ENCODE assay signal across 8 cellular contexts in the genomic region with DNA sequence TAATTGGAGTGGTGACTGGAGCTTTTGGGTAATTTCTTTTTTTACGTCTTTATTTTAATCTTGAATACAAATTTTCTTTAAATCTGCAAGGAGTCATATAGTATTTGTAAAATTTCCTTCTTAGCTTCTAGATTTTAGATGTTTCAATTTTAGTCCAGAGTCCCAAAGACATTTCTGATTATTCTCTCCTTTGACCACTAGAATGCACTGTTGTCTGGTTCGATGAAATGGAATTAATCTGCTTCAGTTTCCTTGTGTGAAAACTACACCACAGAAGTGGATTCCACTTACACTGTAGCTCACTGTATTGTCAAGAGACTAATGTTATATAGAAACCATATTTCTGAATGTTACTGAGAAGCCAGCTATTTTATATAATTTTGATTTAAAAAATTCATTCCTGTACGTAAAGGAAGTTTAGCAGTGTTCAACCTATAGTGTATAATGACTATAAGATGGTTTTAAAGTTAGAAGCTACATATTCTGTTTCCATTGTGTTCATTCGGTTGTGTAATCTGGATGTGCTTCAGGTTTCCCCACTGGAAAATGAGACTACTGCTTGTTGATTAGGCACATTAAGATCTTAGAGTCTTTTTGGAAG. TPM values are rescaled to one million over a fixed set of nuclear protein-coding genes. Genes with fewer than 3 reads are reported as not detected.
DNase-seq lines count a peak whose midpoint lies in the region; ATAC-seq and TF ChIP-seq lines count a peak whose summit lies in the region.

No MANE protein-coding gene starts in this region.

- no peaks in the 10 kb centered on the region for H3K27me3 Mint-ChIP-seq in WTC11 (ENCODE audit: low read depth)

- DNase-seq in Ammon's horn (ENCODE audit: low spot score) (peak; percentile 48), NCI-H2171 (lab: John Stamatoyannopoulos, UW) (peak; percentile 72), T47D (ENCODE audit: low read depth in 1 of 2, low spot score in 1 of 2) (peak; percentile 60 to 81), lung microvascular endothelial cell (ENCODE audit: low read depth in 2 of 2) (peak; percentile 43 to 66), WTC11 (ENCODE audit: low spot score) (no peak)

- no peak overlapping the region for H3K27ac Mint-ChIP-seq in WTC11

- no peak for TF ChIP-seq CTCF in WTC11 (IDR thresholded peaks at IDR 0.05)

- ATAC-seq in GM18861 (IDR thresholded peaks at IDR 0.05; ENCODE audit: unreplicated experiment) (peak; percentile 63), HG03521 (IDR thresholded peaks at IDR 0.05; ENCODE audit: unreplicated experiment) (no peak), WTC11 (no peak; the same call in 1 of the 2 replicates), HG03108 (IDR thresholded peaks at IDR 0.05; ENCODE audit: unreplicated experiment) (no peak)

- no peaks in the 10 kb centered on the region for H3K36me3 Mint-ChIP-seq in WTC11

- CTCF ChIA-PET in WTC11 (lab: Charles Lee) = interaction anchor here (0.7 to 4.2 kb wide), 12 partner anchors 11 to 174 kb away, joined by 3 to 39 read pairs (median 4); partner anchors contain the start of gene ATP6V1A

- no peaks in the 10 kb centered on the region for H3K9me3 Mint-ChIP-seq in WTC11

- H3K4me1 Mint-ChIP-seq in WTC11 = peaks cover under 1% of the 10 kb centered on the region; the same call in 1 of the 2 replicates

- no peak overlapping the region for H3K4me3 Mint-ChIP-seq in WTC11

- in situ Hi-C loops in T47D (cut with HindIII; ENCODE audit: low pct_unique_long_range_greater_than_20kb, low sequenced_read_pairs) = no loop called here

- POLR2A ChIA-PET in WTC11 (lab: Charles Lee) = no interaction called here

TF ChIP-seq in WTC11, 78 proteins besides CTCF, POLR2A, EP300 and RAD21:
- TF ChIP-seq GABPB1 (CRISPR knock-in tag; IDR thresholded peaks at IDR 0.05) (no peak), IRF2 (CRISPR knock-in tag; IDR thresholded peaks at IDR 0.05; ENCODE audit: borderline replicate concordance, low read depth) (no peak), E2F1 (CRISPR knock-in tag; IDR thresholded peaks at IDR 0.05) (no peak), NR1H2 (CRISPR knock-in tag; IDR thresholded peaks at IDR 0.05) (no peak), USF1 (CRISPR knock-in tag; IDR thresholded peaks at IDR 0.05) (no peak), ZNF219 (CRISPR knock-in tag; IDR thresholded peaks at IDR 0.05; ENCODE audit: borderline replicate concordance) (no peak), ZNF416 (CRISPR knock-in tag; IDR thresholded peaks at IDR 0.05) (no peak), MXD4 (CRISPR knock-in tag; IDR thresholded peaks at IDR 0.05; ENCODE audit: borderline replicate concordance) (no peak), ZNF121 (CRISPR knock-in tag; IDR thresholded peaks at IDR 0.05) (no peak), KAT7 (CRISPR knock-in tag; IDR thresholded peaks at IDR 0.05; ENCODE audit: borderline replicate concordance) (no peak), SMAD4 (CRISPR knock-in tag; IDR thresholded peaks at IDR 0.05) (no peak), PRRX2 (CRISPR knock-in tag; IDR thresholded peaks at IDR 0.05) (no peak)
- TF ChIP-seq, protein P1, sequence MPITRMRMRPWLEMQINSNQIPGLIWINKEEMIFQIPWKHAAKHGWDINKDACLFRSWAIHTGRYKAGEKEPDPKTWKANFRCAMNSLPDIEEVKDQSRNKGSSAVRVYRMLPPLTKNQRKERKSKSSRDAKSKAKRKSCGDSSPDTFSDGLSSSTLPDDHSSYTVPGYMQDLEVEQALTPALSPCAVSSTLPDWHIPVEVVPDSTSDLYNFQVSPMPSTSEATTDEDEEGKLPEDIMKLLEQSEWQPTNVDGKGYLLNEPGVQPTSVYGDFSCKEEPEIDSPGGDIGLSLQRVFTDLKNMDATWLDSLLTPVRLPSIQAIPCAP (CRISPR knock-in tag; IDR thresholded peaks at IDR 0.05) = no peak
TF ChIP-seq in WTC11: peak in this region for 0.

RNA-seq across cellular contexts. Expression of gene GRAMD1C, which starts 6.1 kb away (rescaled TPM):
- 19.2 and 25.6 TPM in 2 replicates for total RNA-seq in lung microvascular endothelial cell
- total RNA-seq in WTC11 (2021) = 2.6 to 3.5 TPM (median 2.8 TPM) in 3 replicates
